ENCODE assay signal across 12 cellular contexts in the genomic region with DNA sequence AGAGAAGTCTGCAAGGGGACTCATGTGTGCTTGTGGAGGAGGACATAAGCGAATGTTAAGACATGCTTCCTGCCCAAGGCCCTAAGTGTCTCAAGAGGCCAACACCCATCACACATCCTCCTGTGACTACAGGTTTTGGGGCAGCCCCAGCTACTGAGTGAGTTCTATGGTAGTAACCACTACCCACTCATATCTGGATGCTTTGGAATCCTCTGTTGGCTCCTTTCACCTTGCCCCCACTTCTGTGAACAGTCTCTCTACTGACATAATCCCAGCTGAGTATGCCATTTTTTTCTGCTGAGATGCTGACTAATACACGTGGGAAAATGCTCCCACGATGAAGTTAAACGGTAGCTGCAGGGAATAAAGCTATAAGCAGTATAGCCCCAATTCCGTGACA.
DNase-seq lines count a peak whose midpoint lies in the region; ATAC-seq lines count a peak whose summit lies in the region.
"Had no signal": no experiment of that assay in that cellular context is flagged by ENCODE, and none has a peak within 500 bp of the region (broad histone marks: within the 10 kb centered on the region; RNA-seq: fewer than 3 reads in every experiment).

No MANE protein-coding gene starts in this region.

- peak; percentile 33 for DNase-seq in activated T-cell treated with anti-CD3 and anti-CD28 coated beads for 48 hours (ENCODE audit: low read depth)
- DNase-seq in activated T-cell treated with anti-CD3 and anti-CD28 coated beads, Interleukin-2, amount 50 U/mL, for 4 hours: no peak
- peak; percentile 48 for DNase-seq in T-helper 2 cell treated with Interferon-gamma antibody and Interleukin-4, amounts not matched to agents 5 μg/mL and 100 μg/mL, for 36 hours (ENCODE audit: low spot score)
- peak; percentile 39 for DNase-seq in glomerular visceral epithelial cell (ENCODE audit: extremely low spot score)
- peak in 2 of 3 donors; percentile 10 to 41 for DNase-seq in stimulated activated CD4-positive, alpha-beta T cell treated with anti-CD3 and anti-CD28 coated beads, TNF-alpha, amount 100 ng/mL, for 48 hours (ENCODE audit: low read depth in 3 of 3)
- no peak for DNase-seq in cerebellar cortex (ENCODE audit: low spot score)
- DNase-seq: activated CD4-positive, alpha-beta T cell treated with anti-CD3 and anti-CD28 coated beads, Interleukin-2, amount 50 U/mL, for 1 hour; NCI-H1092 treated with DMSO at 0.1 percent for 48 hours; OCI-M1; pancreas had no signal

- no peak for ATAC-seq in activated T-cell treated with anti-CD3 and anti-CD28 coated beads, Interleukin-2, amount 50 U/mL, for 4 hours
- no peak for ATAC-seq in HG03571 (IDR thresholded peaks at IDR 0.05; ENCODE audit: unreplicated experiment)
- no peak for ATAC-seq in GM21528 (IDR thresholded peaks at IDR 0.05; ENCODE audit: low FRiP score, unreplicated experiment)

- no peaks in the 10 kb centered on the region for H3K4me1 Mint-ChIP-seq in activated T-cell treated with anti-CD3 and anti-CD28 coated beads, Interleukin-2, amount 50 U/mL, for 4 hours (ENCODE audit: low read depth)
- peaks cover 6% of the 10 kb centered on the region for H3K4me1 Mint-ChIP-seq in T-helper 2 cell treated with Interferon-gamma antibody and Interleukin-4, amounts not matched to agents 5 μg/mL and 100 μg/mL, for 36 hours (ENCODE audit: low read depth)

- H3K36me3 Mint-ChIP-seq in activated T-cell treated with anti-CD3 and anti-CD28 coated beads, Interleukin-2, amount 50 U/mL, for 4 hours (ENCODE audit: insufficient read depth): peaks cover 35% of the 10 kb centered on the region
- peaks cover 24% of the 10 kb centered on the region for H3K36me3 Mint-ChIP-seq in T-helper 2 cell treated with Interferon-gamma antibody and Interleukin-4, amounts not matched to agents 5 μg/mL and 100 μg/mL, for 36 hours (ENCODE audit: low read depth)

- H3K27ac Mint-ChIP-seq in T-helper 2 cell treated with Interferon-gamma antibody and Interleukin-4, amounts not matched to agents 5 μg/mL and 100 μg/mL, for 36 hours: peak overlapping the region; percentile 46

- H3K27me3 Mint-ChIP-seq in activated T-cell treated with anti-CD3 and anti-CD28 coated beads, Interleukin-2, amount 50 U/mL, for 4 hours (ENCODE audit: low read depth): no peaks in the 10 kb centered on the region
- H3K27me3 Mint-ChIP-seq in T-helper 2 cell treated with Interferon-gamma antibody and Interleukin-4, amounts not matched to agents 5 μg/mL and 100 μg/mL, for 36 hours (ENCODE audit: low read depth): no peaks in the 10 kb centered on the region

- H3K9me3 Mint-ChIP-seq in activated T-cell treated with anti-CD3 and anti-CD28 coated beads, Interleukin-2, amount 50 U/mL, for 4 hours: no peaks in the 10 kb centered on the region
- no peaks in the 10 kb centered on the region for H3K9me3 Mint-ChIP-seq in T-helper 2 cell treated with Interferon-gamma antibody and Interleukin-4, amounts not matched to agents 5 μg/mL and 100 μg/mL, for 36 hours

- no peak overlapping the region for H3K4me3 Mint-ChIP-seq in activated T-cell treated with anti-CD3 and anti-CD28 coated beads, Interleukin-2, amount 50 U/mL, for 4 hours
- no peak overlapping the region for H3K4me3 Mint-ChIP-seq in T-helper 2 cell treated with Interferon-gamma antibody and Interleukin-4, amounts not matched to agents 5 μg/mL and 100 μg/mL, for 36 hours

Comparison
In these comparisons a context has a peak if more than half of its experiments do, and no peak if none do; other contexts are left out.
1. DNase-seq: peak in activated T-cell treated with anti-CD3 and anti-CD28 coated beads for 48 hours (single experiment), T-helper 2 cell treated with Interferon-gamma antibody and Interleukin-4, amounts not matched to agents 5 μg/mL and 100 μg/mL, for 36 hours (single experiment), glomerular visceral epithelial cell (single experiment) and stimulated activated CD4-positive, alpha-beta T cell treated with anti-CD3 and anti-CD28 coated beads, TNF-alpha, amount 100 ng/mL, for 48 hours (2 of 3); none in activated T-cell treated with anti-CD3 and anti-CD28 coated beads, Interleukin-2, amount 50 U/mL, for 4 hours (single experiment) and cerebellar cortex (single experiment).